ENCODE assay signal across 2 cellular contexts in the genomic region with DNA sequence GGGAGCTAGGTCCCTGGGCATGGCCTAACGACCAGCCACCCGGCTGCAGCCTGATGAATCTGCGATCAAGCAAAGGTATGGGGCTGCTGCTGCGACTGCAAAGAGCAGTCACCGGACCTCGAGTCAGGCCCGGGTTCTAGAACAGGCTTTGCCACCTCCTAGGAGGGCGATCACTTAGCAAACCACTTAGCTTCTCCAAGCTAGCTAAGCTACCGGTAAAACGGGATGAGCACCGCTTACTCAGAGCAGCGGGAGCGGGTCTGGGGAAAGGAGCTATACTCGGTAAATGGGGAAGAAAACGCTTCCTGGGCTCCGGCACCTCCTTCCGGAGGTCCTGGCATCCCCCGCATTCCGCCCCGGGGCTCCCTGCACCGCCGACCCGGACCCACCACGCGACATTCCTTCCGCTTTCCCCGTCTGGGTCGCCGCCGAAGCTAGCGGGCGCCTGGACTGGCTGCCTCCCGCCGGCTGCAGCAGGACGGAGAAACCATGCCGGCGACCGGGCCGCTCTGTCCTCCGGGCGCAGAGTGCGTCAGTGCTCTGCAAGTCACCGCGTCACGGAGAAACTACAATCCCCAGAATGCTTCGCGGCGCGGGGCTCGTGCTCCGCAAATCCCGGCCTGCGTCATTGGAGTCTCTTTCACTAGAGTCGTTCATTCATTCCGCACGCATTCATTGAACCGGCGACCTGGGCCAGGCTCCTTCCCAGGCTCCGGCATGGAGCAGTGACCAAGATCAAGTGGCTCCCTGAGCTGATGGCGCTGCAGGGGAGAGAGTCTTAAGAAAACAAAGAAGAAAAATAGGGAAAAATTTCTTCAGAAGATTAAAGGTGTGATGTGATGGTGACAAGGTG.
A peak's percentile ranks its signal among the peaks of the same experiment; 100 is the strongest.
TF ChIP-seq lines count a peak whose summit lies in the region.

A gene (minus strand): TSS at position 531 of the 853 bp plus-strand sequence. CDS start 3,779 bp downstream, outside the sequence.

TF ChIP-seq in HCT116, 20 proteins besides CTCF, POLR2A, EP300 and RAD21 (continued from another document):
- TF ChIP-seq TCF7L2 (IDR thresholded peaks at IDR 0.05; ENCODE audit: borderline replicate concordance, extremely low read depth, insufficient read depth, insufficient read length) (peak; percentile 53), SIN3A (IDR thresholded peaks at IDR 0.05; ENCODE audit: low read depth) (peak; percentile 97), FOSL1 (IDR thresholded peaks at IDR 0.05; ENCODE audit: low read depth) (no peak; the same call in 1 of the 2 replicates), EGR1 (IDR thresholded peaks at IDR 0.05; ENCODE audit: low read depth) (peak; percentile 47; the same call in 1 of the 2 replicates), SP1 (IDR thresholded peaks at IDR 0.05; ENCODE audit: low read depth) (peak; percentile 86)
- TF ChIP-seq, protein P1, sequence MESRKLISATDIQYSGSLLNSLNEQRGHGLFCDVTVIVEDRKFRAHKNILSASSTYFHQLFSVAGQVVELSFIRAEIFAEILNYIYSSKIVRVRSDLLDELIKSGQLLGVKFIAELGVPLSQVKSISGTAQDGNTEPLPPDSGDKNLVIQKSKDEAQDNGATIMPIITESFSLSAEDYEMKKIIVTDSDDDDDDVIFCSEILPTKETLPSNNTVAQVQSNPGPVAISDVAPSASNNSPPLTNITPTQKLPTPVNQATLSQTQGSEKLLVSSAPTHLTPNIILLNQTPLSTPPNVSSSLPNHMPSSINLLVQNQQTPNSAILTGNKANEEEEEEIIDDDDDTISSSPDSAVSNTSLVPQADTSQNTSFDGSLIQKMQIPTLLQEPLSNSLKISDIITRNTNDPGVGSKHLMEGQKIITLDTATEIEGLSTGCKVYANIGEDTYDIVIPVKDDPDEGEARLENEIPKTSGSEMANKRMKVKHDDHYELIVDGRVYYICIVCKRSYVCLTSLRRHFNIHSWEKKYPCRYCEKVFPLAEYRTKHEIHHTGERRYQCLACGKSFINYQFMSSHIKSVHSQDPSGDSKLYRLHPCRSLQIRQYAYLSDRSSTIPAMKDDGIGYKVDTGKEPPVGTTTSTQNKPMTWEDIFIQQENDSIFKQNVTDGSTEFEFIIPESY (IDR thresholded peaks at IDR 0.05; ENCODE audit: extremely low read depth, insufficient replicate concordance, low read length), result peak; percentile 79

TF ChIP-seq in neural cell, 6 proteins besides CTCF, POLR2A, EP300 and RAD21 (continued from another document):
- TF ChIP-seq, protein P2, sequence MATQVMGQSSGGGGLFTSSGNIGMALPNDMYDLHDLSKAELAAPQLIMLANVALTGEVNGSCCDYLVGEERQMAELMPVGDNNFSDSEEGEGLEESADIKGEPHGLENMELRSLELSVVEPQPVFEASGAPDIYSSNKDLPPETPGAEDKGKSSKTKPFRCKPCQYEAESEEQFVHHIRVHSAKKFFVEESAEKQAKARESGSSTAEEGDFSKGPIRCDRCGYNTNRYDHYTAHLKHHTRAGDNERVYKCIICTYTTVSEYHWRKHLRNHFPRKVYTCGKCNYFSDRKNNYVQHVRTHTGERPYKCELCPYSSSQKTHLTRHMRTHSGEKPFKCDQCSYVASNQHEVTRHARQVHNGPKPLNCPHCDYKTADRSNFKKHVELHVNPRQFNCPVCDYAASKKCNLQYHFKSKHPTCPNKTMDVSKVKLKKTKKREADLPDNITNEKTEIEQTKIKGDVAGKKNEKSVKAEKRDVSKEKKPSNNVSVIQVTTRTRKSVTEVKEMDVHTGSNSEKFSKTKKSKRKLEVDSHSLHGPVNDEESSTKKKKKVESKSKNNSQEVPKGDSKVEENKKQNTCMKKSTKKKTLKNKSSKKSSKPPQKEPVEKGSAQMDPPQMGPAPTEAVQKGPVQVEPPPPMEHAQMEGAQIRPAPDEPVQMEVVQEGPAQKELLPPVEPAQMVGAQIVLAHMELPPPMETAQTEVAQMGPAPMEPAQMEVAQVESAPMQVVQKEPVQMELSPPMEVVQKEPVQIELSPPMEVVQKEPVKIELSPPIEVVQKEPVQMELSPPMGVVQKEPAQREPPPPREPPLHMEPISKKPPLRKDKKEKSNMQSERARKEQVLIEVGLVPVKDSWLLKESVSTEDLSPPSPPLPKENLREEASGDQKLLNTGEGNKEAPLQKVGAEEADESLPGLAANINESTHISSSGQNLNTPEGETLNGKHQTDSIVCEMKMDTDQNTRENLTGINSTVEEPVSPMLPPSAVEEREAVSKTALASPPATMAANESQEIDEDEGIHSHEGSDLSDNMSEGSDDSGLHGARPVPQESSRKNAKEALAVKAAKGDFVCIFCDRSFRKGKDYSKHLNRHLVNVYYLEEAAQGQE (IDR thresholded peaks at IDR 0.05; ENCODE audit: borderline replicate concordance), result peak; percentile 88
- no peak for TF ChIP-seq EZH2 (IDR thresholded peaks at IDR 0.05; ENCODE audit: borderline replicate concordance, insufficient read depth, low read length, poor library complexity, severe bottlenecking)
- TF ChIP-seq POLR2AphosphoS5 (IDR thresholded peaks at IDR 0.05), result peak; percentile 96
- TF ChIP-seq TAF1 (IDR thresholded peaks at IDR 0.05; ENCODE audit: low read depth), result peak; percentile 82
